8 cellular contexts compared by ENCODE assay signal in the genomic region with DNA sequence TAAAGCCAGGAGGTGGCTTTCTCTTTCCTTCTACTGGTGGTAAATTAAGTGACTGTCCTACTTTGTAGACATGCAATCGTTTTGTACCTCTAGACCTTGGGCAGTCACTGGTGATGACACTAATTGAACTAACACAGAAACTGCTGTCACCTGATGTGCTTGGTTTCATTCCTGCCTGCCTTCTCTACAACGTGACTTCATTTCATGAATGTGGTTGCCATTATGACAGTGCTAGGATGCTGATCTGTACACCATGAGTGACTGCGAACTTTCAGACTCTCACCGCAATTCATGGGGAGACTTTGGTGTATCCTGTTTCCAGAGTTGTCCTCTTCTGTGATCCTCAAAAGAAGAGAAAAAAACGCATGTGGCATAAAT. TPM values are rescaled to one million over a fixed set of nuclear protein-coding genes. Genes with fewer than 3 reads are reported as not detected.
A peak's percentile ranks its signal among the peaks of the same experiment; 100 is the strongest.
DNase-seq lines count a peak whose midpoint lies in the region; ATAC-seq and TF ChIP-seq lines count a peak whose summit lies in the region.

No MANE protein-coding gene starts in this region.

- peak; percentile 10 for DNase-seq in activated CD8-positive, alpha-beta T cell treated with anti-CD3 and anti-CD28 coated beads for 36 hours
- DNase-seq in activated CD8-positive, alpha-beta T cell treated with anti-CD3 and anti-CD28 coated beads, Interleukin-2, amount 10 ng/mL, durations not matched to agents 7 days and 5 days: no peak
- no peak for DNase-seq in right lobe of liver
- DNase-seq in ACHN: no peak
- DNase-seq in activated CD4-positive, CD25-positive, alpha-beta regulatory T cell (lab: John Stamatoyannopoulos, UW): no peak
- DNase-seq in left cardiac atrium: no peak

- H3K27ac ChIP-seq in right lobe of liver: peak overlapping the region; percentile 52 to 77 (median 72)

- peaks cover 7% of the 10 kb centered on the region for H3K27me3 Mint-ChIP-seq in activated CD8-positive, alpha-beta T cell treated with anti-CD3 and anti-CD28 coated beads for 36 hours
- peaks cover 3% of the 10 kb centered on the region for H3K27me3 Mint-ChIP-seq in activated CD8-positive, alpha-beta T cell treated with anti-CD3 and anti-CD28 coated beads, Interleukin-2, amount 10 ng/mL, durations not matched to agents 7 days and 5 days (ENCODE audit: low read depth)

- no peak for TF ChIP-seq POLR2A in right lobe of liver (IDR thresholded peaks at IDR 0.05)

- TF ChIP-seq CTCF in activated CD8-positive, alpha-beta T cell treated with anti-CD3 and anti-CD28 coated beads for 36 hours (IDR thresholded peaks at IDR 0.05): no peak
- no peak for TF ChIP-seq CTCF in right lobe of liver (IDR thresholded peaks at IDR 0.05)

- no peaks in the 10 kb centered on the region for H3K36me3 ChIP-seq in right lobe of liver

- no peaks in the 10 kb centered on the region for H3K36me3 Mint-ChIP-seq in activated CD8-positive, alpha-beta T cell treated with anti-CD3 and anti-CD28 coated beads for 36 hours (ENCODE audit: low read depth)
- H3K36me3 Mint-ChIP-seq in activated CD8-positive, alpha-beta T cell treated with anti-CD3 and anti-CD28 coated beads, Interleukin-2, amount 10 ng/mL, durations not matched to agents 7 days and 5 days (ENCODE audit: low read depth): no peaks in the 10 kb centered on the region

- CTCF ChIA-PET in activated CD8-positive, alpha-beta T cell treated with anti-CD3 and anti-CD28 coated beads for 36 hours (lab: Charles Lee): no interaction called here
- CTCF ChIA-PET in activated CD8-positive, alpha-beta T cell treated with anti-CD3 and anti-CD28 coated beads, Interleukin-2, amount 10 ng/mL, durations not matched to agents 7 days and 5 days (lab: Charles Lee): no interaction called here

- in situ Hi-C loops in ACHN (cut with HindIII; ENCODE audit: low pct_ligation_motif_present, low pct_unique_long_range_greater_than_20kb, low sequenced_read_pairs): no loop called here

- no peaks in the 10 kb centered on the region for H3K9me3 ChIP-seq in right lobe of liver

- H3K27ac Mint-ChIP-seq in activated CD8-positive, alpha-beta T cell treated with anti-CD3 and anti-CD28 coated beads for 36 hours: no peak overlapping the region
- H3K27ac Mint-ChIP-seq in activated CD8-positive, alpha-beta T cell treated with anti-CD3 and anti-CD28 coated beads, Interleukin-2, amount 10 ng/mL, durations not matched to agents 7 days and 5 days: no peak overlapping the region

- no peaks in the 10 kb centered on the region for H3K27me3 ChIP-seq in right lobe of liver

- WGBS in right lobe of liver (ENCODE audit: insufficient coverage, low coverage, low lambda C conversion rate, missing lambda C conversion rate): 39% methylated on average over 5 of the region's 5 CpGs

- H3K4me3 Mint-ChIP-seq in activated CD8-positive, alpha-beta T cell treated with anti-CD3 and anti-CD28 coated beads for 36 hours: no peak overlapping the region
- H3K4me3 Mint-ChIP-seq in activated CD8-positive, alpha-beta T cell treated with anti-CD3 and anti-CD28 coated beads, Interleukin-2, amount 10 ng/mL, durations not matched to agents 7 days and 5 days: no peak overlapping the region

- no peak overlapping the region for H3K4me3 ChIP-seq in right lobe of liver

- peaks cover 7% of the 10 kb centered on the region for H3K4me1 Mint-ChIP-seq in activated CD8-positive, alpha-beta T cell treated with anti-CD3 and anti-CD28 coated beads for 36 hours (ENCODE audit: low read depth)
- peaks cover 34% of the 10 kb centered on the region for H3K4me1 Mint-ChIP-seq in activated CD8-positive, alpha-beta T cell treated with anti-CD3 and anti-CD28 coated beads, Interleukin-2, amount 10 ng/mL, durations not matched to agents 7 days and 5 days (ENCODE audit: low read depth)

- POLR2A ChIA-PET in activated CD8-positive, alpha-beta T cell treated with anti-CD3 and anti-CD28 coated beads for 36 hours (lab: Charles Lee): no interaction called here
- POLR2A ChIA-PET in activated CD8-positive, alpha-beta T cell treated with anti-CD3 and anti-CD28 coated beads, Interleukin-2, amount 10 ng/mL, durations not matched to agents 7 days and 5 days (lab: Charles Lee): no interaction called here

- H3K4me1 ChIP-seq in right lobe of liver: peaks cover 0 to 44% (median 14%) of the 10 kb centered on the region in 4 donors

- ATAC-seq in activated CD8-positive, alpha-beta T cell treated with anti-CD3 and anti-CD28 coated beads for 36 hours: peak; percentile 70
- no peak for ATAC-seq in activated CD8-positive, alpha-beta T cell treated with anti-CD3 and anti-CD28 coated beads, Interleukin-2, amount 10 ng/mL, durations not matched to agents 7 days and 5 days
- peak; percentile 91 for ATAC-seq in GM21447 (IDR thresholded peaks at IDR 0.05; ENCODE audit: unreplicated experiment)
- peak; percentile 90 for ATAC-seq in HG03135 (IDR thresholded peaks at IDR 0.05; ENCODE audit: unreplicated experiment)
- peak in 2 of 4 donors; percentile 64 to 72 for ATAC-seq in right lobe of liver
- ATAC-seq in left cardiac atrium: no peak

- H3K9me3 Mint-ChIP-seq in activated CD8-positive, alpha-beta T cell treated with anti-CD3 and anti-CD28 coated beads for 36 hours: no peaks in the 10 kb centered on the region
- no peaks in the 10 kb centered on the region for H3K9me3 Mint-ChIP-seq in activated CD8-positive, alpha-beta T cell treated with anti-CD3 and anti-CD28 coated beads, Interleukin-2, amount 10 ng/mL, durations not matched to agents 7 days and 5 days (ENCODE audit: insufficient read depth)

- intact Hi-C loops in activated CD8-positive, alpha-beta T cell treated with anti-CD3 and anti-CD28 coated beads for 36 hours (cut with micrococcal nuclease): no loop called here
- intact Hi-C loops in right lobe of liver (cut with DNase I): no loop called here
- intact Hi-C loops in left cardiac atrium (cut with DNase I): no loop called here

RNA-seq across cellular contexts. Expression of a gene that starts 47.5 kb away (rescaled TPM):
- total RNA-seq in activated CD8-positive, alpha-beta T cell treated with anti-CD3 and anti-CD28 coated beads for 36 hours: not detected
- total RNA-seq in activated CD8-positive, alpha-beta T cell treated with anti-CD3 and anti-CD28 coated beads, Interleukin-2, amount 10 ng/mL, durations not matched to agents 7 days and 5 days: not detected
- total RNA-seq in right lobe of liver: under 1 TPM; 0.20 to 0.74 (median 0.54) TPM
- total RNA-seq in left cardiac atrium: 1 to 10 TPM; 5.6 to 7.8 TPM

Comparison
In these comparisons a context has a peak if more than half of its experiments do, and no peak if none do; other contexts are left out.
1. ATAC-seq: peak in activated CD8-positive, alpha-beta T cell treated with anti-CD3 and anti-CD28 coated beads for 36 hours (single experiment), GM21447 (single experiment) and HG03135 (single experiment); none in activated CD8-positive, alpha-beta T cell treated with anti-CD3 and anti-CD28 coated beads, Interleukin-2, amount 10 ng/mL, durations not matched to agents 7 days and 5 days (single experiment) and left cardiac atrium (0 of 2).